8 cellular contexts compared by ENCODE assay signal in the genomic region with DNA sequence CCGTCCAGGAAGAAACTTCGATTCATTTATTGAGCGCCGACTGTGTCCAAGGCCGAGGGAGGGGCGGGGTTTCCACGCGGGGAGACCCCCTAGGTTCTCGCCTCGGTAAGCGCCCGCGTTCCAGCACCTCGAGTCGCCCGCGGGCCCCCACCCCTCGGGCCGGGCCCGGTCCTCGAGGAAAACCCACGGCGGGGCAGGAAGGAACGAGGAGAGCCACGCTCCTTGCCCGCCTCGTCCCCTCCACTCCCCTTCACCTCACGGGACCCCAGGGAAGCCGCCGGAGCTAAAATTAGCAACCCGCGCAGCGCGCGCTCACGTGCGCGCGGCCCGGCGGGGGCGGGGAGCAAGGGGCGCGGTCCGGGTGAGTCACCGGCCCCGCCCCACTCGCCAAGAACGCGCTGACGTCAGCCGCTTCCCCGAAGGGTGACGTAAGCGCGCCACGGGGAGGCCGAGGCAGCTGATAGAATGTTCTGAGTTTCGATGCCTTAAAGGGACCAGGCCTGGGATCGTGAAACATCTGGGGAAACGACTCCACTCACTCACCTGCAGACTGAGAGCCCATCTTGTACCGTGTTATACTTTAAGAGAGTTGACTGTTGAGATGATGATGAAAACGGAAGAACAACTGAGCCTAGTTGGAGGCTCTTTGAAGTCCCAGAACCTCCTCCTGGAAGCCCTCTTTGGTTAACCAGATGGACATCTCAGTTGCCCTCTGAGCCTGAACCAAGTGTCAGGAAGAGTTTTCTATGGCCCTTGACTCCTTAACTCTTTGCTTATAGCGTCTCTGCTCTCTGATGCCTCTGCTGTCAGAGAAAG. TPM values are rescaled to one million over a fixed set of nuclear protein-coding genes. Genes with fewer than 3 reads are reported as not detected.
DNase-seq lines count a peak whose midpoint lies in the region; FAIRE-seq and TF ChIP-seq lines count a peak whose summit lies in the region.

No MANE protein-coding gene starts in this region.

- peaks cover 10% of the 10 kb centered on the region for H3K9me3 Mint-ChIP-seq in nephron progenitor cell
- no peaks in the 10 kb centered on the region for H3K9me3 Mint-ChIP-seq in stimulated activated naive CD8-positive, alpha-beta T cell treated with anti-CD3 and anti-CD28 coated beads, Interleukin-15, Interleukin-2, amounts not matched to agents 100 ng/mL and 50 ng/mL, for 24 hours

- H3K27me3 Mint-ChIP-seq in nephron progenitor cell (ENCODE audit: low read depth, poor library complexity) = peaks cover 16% of the 10 kb centered on the region
- H3K27me3 Mint-ChIP-seq in stimulated activated naive CD8-positive, alpha-beta T cell treated with anti-CD3 and anti-CD28 coated beads, Interleukin-15, Interleukin-2, amounts not matched to agents 100 ng/mL and 50 ng/mL, for 24 hours = peaks cover 25% of the 10 kb centered on the region

- H3K4me3 ChIP-seq in LNCaP clone FGC (ENCODE audit: low read depth, low read length) (peak overlapping the region; percentile 71), fibroblast of villous mesenchyme (ENCODE audit: low read depth, low read length) (peak overlapping the region; percentile 77)

- no peaks in the 10 kb centered on the region for H3K36me3 Mint-ChIP-seq in nephron progenitor cell (ENCODE audit: low read depth)
- H3K36me3 Mint-ChIP-seq in stimulated activated naive CD8-positive, alpha-beta T cell treated with anti-CD3 and anti-CD28 coated beads, Interleukin-15, Interleukin-2, amounts not matched to agents 100 ng/mL and 50 ng/mL, for 24 hours (ENCODE audit: low read depth) = no peaks in the 10 kb centered on the region

- H3K9me3 ChIP-seq in ES-I3 (ENCODE audit: control insufficient read depth, insufficient read depth, low read length) = no peaks in the 10 kb centered on the region

- peak overlapping the region; percentile 82 for H3K4me3 Mint-ChIP-seq in nephron progenitor cell
- H3K4me3 Mint-ChIP-seq in stimulated activated naive CD8-positive, alpha-beta T cell treated with anti-CD3 and anti-CD28 coated beads, Interleukin-15, Interleukin-2, amounts not matched to agents 100 ng/mL and 50 ng/mL, for 24 hours = peak overlapping the region; percentile 69

- DNase-seq in H54 (ENCODE audit: insufficient read length, low spot score) (peak; percentile 70), LNCaP clone FGC (ENCODE audit: low read depth) (peak; percentile 69), activated gamma-delta T cell (lab: John Stamatoyannopoulos, UW) (peak; percentile 77), fibroblast of villous mesenchyme (ENCODE audit: low read depth) (peak; percentile 95), nephron progenitor cell (peak; percentile 88)

- no peak for FAIRE-seq in H54 (lab: Jason Lieb, UNC)

- H3K4me1 Mint-ChIP-seq in nephron progenitor cell = peaks cover 11% of the 10 kb centered on the region
- peaks cover 11% of the 10 kb centered on the region for H3K4me1 Mint-ChIP-seq in stimulated activated naive CD8-positive, alpha-beta T cell treated with anti-CD3 and anti-CD28 coated beads, Interleukin-15, Interleukin-2, amounts not matched to agents 100 ng/mL and 50 ng/mL, for 24 hours (ENCODE audit: low read depth)

- peak; percentile 31; the same call in 1 of the 2 replicates for TF ChIP-seq POLR2A in H54 (IDR thresholded peaks at IDR 0.05; ENCODE audit: low read depth, low read length)
- TF ChIP-seq POLR2A in Raji (IDR thresholded peaks at IDR 0.05; ENCODE audit: insufficient read depth, low read depth, low read length) = peak; percentile 6; the same call in 1 of the 2 replicates

- H3K4me1 ChIP-seq in ES-I3 (ENCODE audit: insufficient read depth, low read length) = peaks cover 7% of the 10 kb centered on the region

- TF ChIP-seq CTCF in LNCaP clone FGC (IDR thresholded peaks at IDR 0.05; ENCODE audit: control insufficient read depth, extremely low read depth, insufficient read depth) (no peak), fibroblast of villous mesenchyme (IDR thresholded peaks at IDR 0.05; ENCODE audit: insufficient read depth, low read depth, low read length) (no peak), nephron progenitor cell (IDR thresholded peaks at IDR 0.05) (no peak)

- H3K9ac ChIP-seq in ES-I3 (ENCODE audit: low read depth, low read length) = peak overlapping the region; percentile 88

- H3K27ac Mint-ChIP-seq in nephron progenitor cell = peak overlapping the region; percentile 79
- peak overlapping the region; percentile 93 for H3K27ac Mint-ChIP-seq in stimulated activated naive CD8-positive, alpha-beta T cell treated with anti-CD3 and anti-CD28 coated beads, Interleukin-15, Interleukin-2, amounts not matched to agents 100 ng/mL and 50 ng/mL, for 24 hours

- no peaks in the 10 kb centered on the region for H3K36me3 ChIP-seq in ES-I3 (ENCODE audit: insufficient read depth, low read length)

RNA-seq across cellular contexts. Expression of gene ATF3, which starts 49.7 kb away (rescaled TPM):
- 12.9 and 20.3 TPM in 2 replicates for total RNA-seq in fibroblast of villous mesenchyme

Comparison
In these comparisons a context has a peak if more than half of its experiments do, and no peak if none do; other contexts are left out.
1. Peak in every context shown above with its lines: DNase-seq and H3K4me3 ChIP-seq.